In genomic region chr17:17476865-17477467, GRCh38 we compare ENCODE assay signal across 8 cellular contexts. TPM values are rescaled to one million over a fixed set of nuclear protein-coding genes. Genes with fewer than 3 reads are reported as not detected.
DNase-seq lines count a peak whose midpoint lies in the region; ATAC-seq and TF ChIP-seq lines count a peak whose summit lies in the region.

Gene MED9 (plus strand): TSS chr17:17477000. CDS start chr17:17477042, 42 bp downstream.

- H3K9me2 ChIP-seq in GM23248 (ENCODE audit: insufficient read depth): no peaks in the 10 kb centered on the region

- peak within 1 kb of the TSS; percentile 96 for H3K4me3 Mint-ChIP-seq in nephron progenitor cell

- ATAC-seq in stimulated activated naive CD8-positive, alpha-beta T cell treated with anti-CD3 and anti-CD28 coated beads, Interleukin-15, Interleukin-2, amounts not matched to agents 100 U/mL and 50 U/mL, for 24 hours: peak; percentile 97

- no peak for TF ChIP-seq CTCF in nephron progenitor cell (IDR thresholded peaks at IDR 0.05)

- H3K9me3 ChIP-seq in GM23248 (ENCODE audit: low read depth) (no peaks in the 10 kb centered on the region), MG63 (no peaks in the 10 kb centered on the region)

- peak within 1 kb of the TSS; percentile 92 for H3K4me2 ChIP-seq in GM23248 (ENCODE audit: unreplicated experiment)

- H3F3A ChIP-seq in GM23248 (ENCODE audit: insufficient read depth): no peaks in the 10 kb centered on the region

- DNase-seq in DMS 273 treated with DMSO at 0.1 percent for 48 hours (lab: John Stamatoyannopoulos, UW) (peak; percentile 53), GM23248 (peak; percentile 94), MG63 (peak; percentile 84), SHP77 treated with DMSO at 0.1 percent for 48 hours (lab: John Stamatoyannopoulos, UW) (peak; percentile 98), activated gamma-delta T cell (lab: John Stamatoyannopoulos, UW) (peak; percentile 94), fibroblast of the conjunctiva (ENCODE audit: low read depth) (peak; percentile 75), nephron progenitor cell (peak; percentile 96)
- DNase-seq in stimulated activated naive CD8-positive, alpha-beta T cell treated with anti-CD3 and anti-CD28 coated beads, Interleukin-15, Interleukin-2, amounts not matched to agents 100 U/mL and 50 U/mL, for 24 hours: peak; percentile 98

- H3K27ac ChIP-seq in GM23248: peak within 1 kb of the TSS; percentile 83

- peaks cover 51% of the 10 kb centered on the region for H3K79me2 ChIP-seq in GM23248 (ENCODE audit: insufficient read depth)

- H4K20me1 ChIP-seq in GM23248 (ENCODE audit: insufficient read depth): no peaks in the 10 kb centered on the region

- H3K27ac Mint-ChIP-seq in nephron progenitor cell: peak within 1 kb of the TSS; percentile 97

- in situ Hi-C loops in GM23248 (cut with MboI): no loop called here

- H3K4me3 ChIP-seq in GM23248 (peak within 1 kb of the TSS; percentile 100), MG63 (peak within 1 kb of the TSS; percentile 92)

- H3K4me1 Mint-ChIP-seq in nephron progenitor cell: peaks cover 31% of the 10 kb centered on the region

- no peaks in the 10 kb centered on the region for H3K9me3 Mint-ChIP-seq in nephron progenitor cell

- peaks cover 14% of the 10 kb centered on the region for H3K27me3 ChIP-seq in GM23248 (replicated peaks; ENCODE audit: insufficient read depth)
- no peaks in the 10 kb centered on the region for H3K27me3 ChIP-seq in MG63

- H3K36me3 ChIP-seq in GM23248 (ENCODE audit: low read depth): no peaks in the 10 kb centered on the region
- no peaks in the 10 kb centered on the region; the same call in 1 of the 2 replicates for H3K36me3 ChIP-seq in MG63

- peak within 1 kb of the TSS; percentile 94 for H2AFZ ChIP-seq in GM23248

- 1% methylated on average over 42 to 45 of the region's 47 CpGs for WGBS in GM23248 (ENCODE audit: low coverage in 1 of 2, low lambda C conversion rate in 2 of 2, missing lambda C conversion rate in 2 of 2), 2 experiments

- peaks cover 31% of the 10 kb centered on the region for H3K27me3 Mint-ChIP-seq in nephron progenitor cell (ENCODE audit: low read depth, poor library complexity)

- peaks cover 8% of the 10 kb centered on the region for H3K4me1 ChIP-seq in GM23248 (ENCODE audit: insufficient read depth)

- no peaks in the 10 kb centered on the region for H3K36me3 Mint-ChIP-seq in nephron progenitor cell (ENCODE audit: low read depth)

- peak within 1 kb of the TSS; percentile 96 for H3K9ac ChIP-seq in GM23248

RNA-seq across cellular contexts. Expression of gene MED9, which starts in this region (rescaled TPM):
- total RNA-seq in GM23248 (2014; rRNA removed; shearing (Covaris generic)): 9.6 and 10.3 TPM in 2 replicates
- polyA plus RNA-seq in GM23248 (2016; fragmentation: Nextera tagmentation; extraction: Ambion mirVana): 9.8 and 10.0 TPM in 2 replicates
- total RNA-seq in MG63 (2014; rRNA removed; shearing (Covaris generic); ENCODE audit: low replicate concordance): 7.0 and 13.3 TPM in 2 replicates

Comparison
In these comparisons a context has a peak if more than half of its experiments do, and no peak if none do; other contexts are left out.
1. Peak in every context shown above with its lines: DNase-seq, ATAC-seq, H3K4me3 ChIP-seq and H3K27ac ChIP-seq.